ENCODE assay signal across 1 cellular context in the genomic region with DNA sequence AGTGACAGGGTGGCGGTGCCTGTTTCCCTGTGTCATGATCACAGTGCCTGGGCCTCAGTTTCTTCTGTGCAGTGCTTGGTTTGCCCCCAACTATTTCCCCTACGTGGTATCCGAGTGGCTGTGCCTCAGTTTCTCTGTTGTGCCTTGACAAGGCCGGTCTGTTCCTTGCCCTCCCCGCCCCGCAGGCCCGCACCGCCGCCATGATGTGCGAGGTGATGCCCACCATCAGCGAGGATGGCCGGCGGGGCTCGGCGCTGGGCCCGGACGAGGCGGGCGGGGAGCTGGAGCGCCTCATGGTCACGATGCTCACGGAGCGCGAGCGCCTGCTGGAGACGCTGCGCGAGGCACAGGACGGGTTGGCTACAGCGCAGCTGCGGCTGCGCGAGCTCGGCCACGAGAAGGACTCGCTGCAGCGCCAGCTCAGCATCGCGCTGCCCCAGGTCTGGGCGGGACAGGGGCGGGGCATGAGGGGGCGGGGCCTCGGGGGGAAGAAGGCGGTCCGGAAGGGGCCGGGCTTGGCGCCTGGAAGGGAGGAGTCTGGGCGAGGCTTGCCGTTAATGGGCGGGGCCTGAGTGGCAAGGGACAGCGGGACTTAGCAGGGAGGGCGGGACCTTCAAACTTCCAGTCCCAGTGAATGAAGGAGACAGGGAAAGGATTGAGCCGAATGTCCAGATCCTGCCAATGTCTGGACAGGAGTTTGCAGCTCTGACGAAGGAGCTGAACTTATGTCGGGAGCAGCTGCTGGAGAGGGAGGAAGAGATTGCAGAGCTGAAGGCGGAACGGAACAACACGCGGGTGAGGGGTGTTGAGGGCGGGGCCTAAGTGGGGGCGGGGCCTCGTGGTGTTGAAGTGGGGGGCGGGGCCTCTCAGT.
TF ChIP-seq lines count a peak whose summit lies in the region.

No MANE protein-coding gene starts in this region.

TF ChIP-seq in HepG2, 621 proteins besides CTCF, POLR2A, EP300 and RAD21 (continued from another document and continues in another):
- peak; percentile 10 for TF ChIP-seq SRSF1 (optimal IDR thresholded peaks at IDR 0.05; ENCODE audit: low read depth, low read length)
- TF ChIP-seq ZNF746 (CRISPR knock-in tag; IDR thresholded peaks at IDR 0.05): peak; percentile 93
- TF ChIP-seq EEA1 (CRISPR knock-in tag; IDR thresholded peaks at IDR 0.05; ENCODE audit: borderline replicate concordance): peak; percentile 99
- no peak for TF ChIP-seq RBM39 (IDR thresholded peaks at IDR 0.05; ENCODE audit: low read depth, low read length, poor library complexity, severe bottlenecking)
- TF ChIP-seq KMT2B (CRISPR knock-in tag; IDR thresholded peaks at IDR 0.05): peak; percentile 89
- TF ChIP-seq, protein P1, sequence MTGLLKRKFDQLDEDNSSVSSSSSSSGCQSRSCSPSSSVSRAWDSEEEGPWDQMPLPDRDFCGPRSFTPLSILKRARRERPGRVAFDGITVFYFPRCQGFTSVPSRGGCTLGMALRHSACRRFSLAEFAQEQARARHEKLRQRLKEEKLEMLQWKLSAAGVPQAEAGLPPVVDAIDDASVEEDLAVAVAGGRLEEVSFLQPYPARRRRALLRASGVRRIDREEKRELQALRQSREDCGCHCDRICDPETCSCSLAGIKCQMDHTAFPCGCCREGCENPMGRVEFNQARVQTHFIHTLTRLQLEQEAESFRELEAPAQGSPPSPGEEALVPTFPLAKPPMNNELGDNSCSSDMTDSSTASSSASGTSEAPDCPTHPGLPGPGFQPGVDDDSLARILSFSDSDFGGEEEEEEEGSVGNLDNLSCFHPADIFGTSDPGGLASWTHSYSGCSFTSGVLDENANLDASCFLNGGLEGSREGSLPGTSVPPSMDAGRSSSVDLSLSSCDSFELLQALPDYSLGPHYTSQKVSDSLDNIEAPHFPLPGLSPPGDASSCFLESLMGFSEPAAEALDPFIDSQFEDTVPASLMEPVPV (CRISPR knock-in tag; IDR thresholded peaks at IDR 0.05): peak; percentile 100
- no peak for TF ChIP-seq U2AF1 (optimal IDR thresholded peaks at IDR 0.05; ENCODE audit: low read depth, low read length)
- TF ChIP-seq ZNF282 (IDR thresholded peaks at IDR 0.05; ENCODE audit: partially characterized antibody): no peak
- TF ChIP-seq, protein P2, sequence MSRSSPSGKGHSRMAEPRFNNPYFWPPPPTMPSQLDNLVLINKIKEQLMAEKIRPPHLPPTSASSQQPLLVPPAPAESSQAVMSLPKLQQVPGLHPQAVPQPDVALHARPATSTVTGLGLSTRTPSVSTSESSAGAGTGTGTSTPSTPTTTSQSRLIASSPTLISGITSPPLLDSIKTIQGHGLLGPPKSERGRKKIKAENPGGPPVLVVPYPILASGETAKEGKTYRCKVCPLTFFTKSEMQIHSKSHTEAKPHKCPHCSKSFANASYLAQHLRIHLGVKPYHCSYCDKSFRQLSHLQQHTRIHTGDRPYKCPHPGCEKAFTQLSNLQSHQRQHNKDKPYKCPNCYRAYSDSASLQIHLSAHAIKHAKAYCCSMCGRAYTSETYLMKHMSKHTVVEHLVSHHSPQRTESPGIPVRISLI (CRISPR knock-in tag; IDR thresholded peaks at IDR 0.05; ENCODE audit: borderline replicate concordance): peak; percentile 78; the same call in 1 of the 2 replicates
- TF ChIP-seq TEAD3 (CRISPR knock-in tag; optimal IDR thresholded peaks at IDR 0.05; ENCODE audit: borderline replicate concordance): peak; percentile 63
- peak; percentile 87 for TF ChIP-seq HMG20B (CRISPR knock-in tag; conservative IDR thresholded peaks at IDR 0.05)
- peak; percentile 72 for TF ChIP-seq PHF8 (CRISPR knock-in tag; IDR thresholded peaks at IDR 0.05)
- TF ChIP-seq JDP2 (CRISPR knock-in tag; IDR thresholded peaks at IDR 0.05; ENCODE audit: borderline replicate concordance): peak; percentile 93; the same call in 1 of the 2 replicates
- TF ChIP-seq TP53 (CRISPR knock-in tag; conservative IDR thresholded peaks at IDR 0.05): peak; percentile 93
- peak; percentile 99 for TF ChIP-seq ZFP36L1 (CRISPR knock-in tag; IDR thresholded peaks at IDR 0.05)
- TF ChIP-seq PHF5A (CRISPR knock-in tag; IDR thresholded peaks at IDR 0.05; ENCODE audit: low read depth, unreplicated experiment): no peak
- peak; percentile 86; the same call in 1 of the 2 replicates for TF ChIP-seq ZHX1 (CRISPR knock-in tag; IDR thresholded peaks at IDR 0.05; ENCODE audit: low read depth)
- TF ChIP-seq, protein P3, sequence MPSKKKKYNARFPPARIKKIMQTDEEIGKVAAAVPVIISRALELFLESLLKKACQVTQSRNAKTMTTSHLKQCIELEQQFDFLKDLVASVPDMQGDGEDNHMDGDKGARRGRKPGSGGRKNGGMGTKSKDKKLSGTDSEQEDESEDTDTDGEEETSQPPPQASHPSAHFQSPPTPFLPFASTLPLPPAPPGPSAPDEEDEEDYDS (CRISPR knock-in tag; IDR thresholded peaks at IDR 0.05): peak; percentile 47; the same call in 1 of the 2 replicates
- peak; percentile 94 for TF ChIP-seq HMGXB3 (CRISPR knock-in tag; IDR thresholded peaks at IDR 0.05; ENCODE audit: borderline replicate concordance)
- TF ChIP-seq KAT8 (CRISPR knock-in tag; IDR thresholded peaks at IDR 0.05): peak; percentile 82
- no peak for TF ChIP-seq PRPF4 (IDR thresholded peaks at IDR 0.05; ENCODE audit: low read depth, low read length, poor library complexity, severe bottlenecking)
- TF ChIP-seq ZNF775 (CRISPR knock-in tag; IDR thresholded peaks at IDR 0.05; ENCODE audit: borderline replicate concordance): peak; percentile 96
- TF ChIP-seq, protein P4, sequence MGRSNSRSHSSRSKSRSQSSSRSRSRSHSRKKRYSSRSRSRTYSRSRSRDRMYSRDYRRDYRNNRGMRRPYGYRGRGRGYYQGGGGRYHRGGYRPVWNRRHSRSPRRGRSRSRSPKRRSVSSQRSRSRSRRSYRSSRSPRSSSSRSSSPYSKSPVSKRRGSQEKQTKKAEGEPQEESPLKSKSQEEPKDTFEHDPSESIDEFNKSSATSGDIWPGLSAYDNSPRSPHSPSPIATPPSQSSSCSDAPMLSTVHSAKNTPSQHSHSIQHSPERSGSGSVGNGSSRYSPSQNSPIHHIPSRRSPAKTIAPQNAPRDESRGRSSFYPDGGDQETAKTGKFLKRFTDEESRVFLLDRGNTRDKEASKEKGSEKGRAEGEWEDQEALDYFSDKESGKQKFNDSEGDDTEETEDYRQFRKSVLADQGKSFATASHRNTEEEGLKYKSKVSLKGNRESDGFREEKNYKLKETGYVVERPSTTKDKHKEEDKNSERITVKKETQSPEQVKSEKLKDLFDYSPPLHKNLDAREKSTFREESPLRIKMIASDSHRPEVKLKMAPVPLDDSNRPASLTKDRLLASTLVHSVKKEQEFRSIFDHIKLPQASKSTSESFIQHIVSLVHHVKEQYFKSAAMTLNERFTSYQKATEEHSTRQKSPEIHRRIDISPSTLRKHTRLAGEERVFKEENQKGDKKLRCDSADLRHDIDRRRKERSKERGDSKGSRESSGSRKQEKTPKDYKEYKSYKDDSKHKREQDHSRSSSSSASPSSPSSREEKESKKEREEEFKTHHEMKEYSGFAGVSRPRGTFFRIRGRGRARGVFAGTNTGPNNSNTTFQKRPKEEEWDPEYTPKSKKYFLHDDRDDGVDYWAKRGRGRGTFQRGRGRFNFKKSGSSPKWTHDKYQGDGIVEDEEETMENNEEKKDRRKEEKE (IDR thresholded peaks at IDR 0.05): no peak
- peak; percentile 99 for TF ChIP-seq ZNF879 (CRISPR knock-in tag; IDR thresholded peaks at IDR 0.05)
- TF ChIP-seq, protein P5, sequence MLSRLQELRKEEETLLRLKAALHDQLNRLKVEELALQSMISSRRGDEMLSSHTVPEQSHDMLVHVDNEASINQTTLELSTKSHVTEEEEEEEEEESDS (CRISPR knock-in tag; IDR thresholded peaks at IDR 0.05; ENCODE audit: borderline replicate concordance): peak; percentile 97
- TF ChIP-seq ZNF44 (CRISPR knock-in tag; IDR thresholded peaks at IDR 0.05): peak; percentile 98
- TF ChIP-seq ZSCAN22 (CRISPR knock-in tag; IDR thresholded peaks at IDR 0.05): peak; percentile 90
- peak; percentile 95 for TF ChIP-seq CBX5 (CRISPR knock-in tag; IDR thresholded peaks at IDR 0.05; ENCODE audit: borderline replicate concordance)
- no peak for TF ChIP-seq ZNF597 (CRISPR knock-in tag; IDR thresholded peaks at IDR 0.05)
- TF ChIP-seq MLXIP (CRISPR knock-in tag; IDR thresholded peaks at IDR 0.05; ENCODE audit: borderline replicate concordance): peak; percentile 92; the same call in 1 of the 2 replicates
- TF ChIP-seq, protein P6, sequence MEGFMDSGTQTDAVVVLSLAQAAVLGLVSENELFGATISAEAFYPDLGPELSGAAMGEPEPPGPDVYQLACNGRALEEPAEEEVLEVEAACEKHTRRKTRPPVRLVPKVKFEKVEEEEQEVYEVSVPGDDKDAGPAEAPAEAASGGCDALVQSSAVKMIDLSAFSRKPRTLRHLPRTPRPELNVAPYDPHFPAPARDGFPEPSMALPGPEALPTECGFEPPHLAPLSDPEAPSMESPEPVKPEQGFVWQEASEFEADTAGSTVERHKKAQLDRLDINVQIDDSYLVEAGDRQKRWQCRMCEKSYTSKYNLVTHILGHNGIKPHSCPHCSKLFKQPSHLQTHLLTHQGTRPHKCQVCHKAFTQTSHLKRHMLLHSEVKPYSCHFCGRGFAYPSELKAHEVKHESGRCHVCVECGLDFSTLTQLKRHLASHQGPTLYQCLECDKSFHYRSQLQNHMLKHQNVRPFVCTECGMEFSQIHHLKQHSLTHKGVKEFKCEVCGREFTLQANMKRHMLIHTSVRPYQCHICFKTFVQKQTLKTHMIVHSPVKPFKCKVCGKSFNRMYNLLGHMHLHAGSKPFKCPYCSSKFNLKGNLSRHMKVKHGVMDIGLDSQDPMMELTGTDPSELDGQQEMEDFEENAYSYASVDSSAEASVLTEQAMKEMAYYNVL (CRISPR knock-in tag; IDR thresholded peaks at IDR 0.05; ENCODE audit: borderline replicate concordance): peak; percentile 65; the same call in 1 of the 2 replicates
- no peak for TF ChIP-seq XRCC5 (optimal IDR thresholded peaks at IDR 0.05; ENCODE audit: low read length)
